Comparison of ENCODE assay signal across 2 cellular contexts in genomic region chr11:66192181-66192888, GRCh38.
TF ChIP-seq lines count a peak whose summit lies in the region.

No MANE protein-coding gene starts in this region.

TF ChIP-seq in GM23338, 12 proteins besides CTCF, POLR2A, EP300 and RAD21 (continued from another document):
- no peak for TF ChIP-seq REST (IDR thresholded peaks at IDR 0.05; ENCODE audit: unreplicated experiment)
- TF ChIP-seq ZNF462 (CRISPR knock-in tag; IDR thresholded peaks at IDR 0.05) = no peak
- TF ChIP-seq NANOG (IDR thresholded peaks at IDR 0.05; ENCODE audit: borderline replicate concordance) = no peak
- no peak for TF ChIP-seq POLR2AphosphoS5 (IDR thresholded peaks at IDR 0.05; ENCODE audit: low read depth)
- TF ChIP-seq JUNB (IDR thresholded peaks at IDR 0.05; ENCODE audit: unreplicated experiment) = no peak
- TF ChIP-seq EZH2 (IDR thresholded peaks at IDR 0.05; ENCODE audit: low read depth, unreplicated experiment) = no peak
- TF ChIP-seq STAT1 (IDR thresholded peaks at IDR 0.05; ENCODE audit: unreplicated experiment) = no peak
- TF ChIP-seq, protein P1, sequence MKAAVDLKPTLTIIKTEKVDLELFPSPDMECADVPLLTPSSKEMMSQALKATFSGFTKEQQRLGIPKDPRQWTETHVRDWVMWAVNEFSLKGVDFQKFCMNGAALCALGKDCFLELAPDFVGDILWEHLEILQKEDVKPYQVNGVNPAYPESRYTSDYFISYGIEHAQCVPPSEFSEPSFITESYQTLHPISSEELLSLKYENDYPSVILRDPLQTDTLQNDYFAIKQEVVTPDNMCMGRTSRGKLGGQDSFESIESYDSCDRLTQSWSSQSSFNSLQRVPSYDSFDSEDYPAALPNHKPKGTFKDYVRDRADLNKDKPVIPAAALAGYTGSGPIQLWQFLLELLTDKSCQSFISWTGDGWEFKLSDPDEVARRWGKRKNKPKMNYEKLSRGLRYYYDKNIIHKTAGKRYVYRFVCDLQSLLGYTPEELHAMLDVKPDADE (IDR thresholded peaks at IDR 0.05) = no peak
- TF ChIP-seq EZH2phosphoT487 (IDR thresholded peaks at IDR 0.05; ENCODE audit: unreplicated experiment) = no peak
- TF ChIP-seq CREB1 (CRISPR knock-in tag; IDR thresholded peaks at IDR 0.05; ENCODE audit: low read depth) = no peak
- no peak for TF ChIP-seq ZNF114 (CRISPR knock-in tag; IDR thresholded peaks at IDR 0.05)

TF ChIP-seq in H1, 55 proteins besides CTCF, POLR2A, EP300 and RAD21 (continued from another document):
- TF ChIP-seq KDM5A (IDR thresholded peaks at IDR 0.05; ENCODE audit: low read length) = no peak
- no peak for TF ChIP-seq TEAD4 (IDR thresholded peaks at IDR 0.05; ENCODE audit: low read depth, low read length)
- no peak for TF ChIP-seq MAFK (IDR thresholded peaks at IDR 0.05; ENCODE audit: low read depth, low read length)
- TF ChIP-seq, protein P2, sequence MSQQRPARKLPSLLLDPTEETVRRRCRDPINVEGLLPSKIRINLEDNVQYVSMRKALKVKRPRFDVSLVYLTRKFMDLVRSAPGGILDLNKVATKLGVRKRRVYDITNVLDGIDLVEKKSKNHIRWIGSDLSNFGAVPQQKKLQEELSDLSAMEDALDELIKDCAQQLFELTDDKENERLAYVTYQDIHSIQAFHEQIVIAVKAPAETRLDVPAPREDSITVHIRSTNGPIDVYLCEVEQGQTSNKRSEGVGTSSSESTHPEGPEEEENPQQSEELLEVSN (IDR thresholded peaks at IDR 0.05) = no peak
- TF ChIP-seq EGR1 (IDR thresholded peaks at IDR 0.05; ENCODE audit: borderline replicate concordance, low read depth, low read length) = no peak
- no peak for TF ChIP-seq USF2 (IDR thresholded peaks at IDR 0.05; ENCODE audit: low read length)
- TF ChIP-seq GTF2F1 (IDR thresholded peaks at IDR 0.05; ENCODE audit: borderline replicate concordance, low read depth, low read length) = no peak
- TF ChIP-seq CBX8 (IDR thresholded peaks at IDR 0.05; ENCODE audit: borderline replicate concordance, low read depth, low read length) = no peak
